ENCODE assay signal across 29 cellular contexts in genomic region chr14:74522740-74523139, GRCh38.
"Had no signal": no experiment of that assay in that cellular context is flagged by ENCODE, and none has a peak within 500 bp of the region (broad histone marks: within the 10 kb centered on the region; RNA-seq: fewer than 3 reads in every experiment).

No MANE protein-coding gene starts in this region.

- H3K4me3 ChIP-seq: cardiac muscle cell, K562, MG63 had no signal

- H3K9me3 Mint-ChIP-seq: activated CD4-positive, alpha-beta memory T cell treated with anti-CD3 and anti-CD28 coated beads, Interleukin-2, amount 10 ng/mL, durations not matched to agents 7 days and 5 days; activated naive CD8-positive, alpha-beta T cell treated with anti-CD3 and anti-CD28 coated beads for 36 hours; central memory CD8-positive, alpha-beta T cell had no signal

- H3K27ac ChIP-seq: brain microvascular endothelial cell, cardiac muscle cell, WERI-Rb-1 had no signal

- H3K27me3 ChIP-seq: brain microvascular endothelial cell, cardiac muscle cell, MG63 had no signal

- H3K4me3 Mint-ChIP-seq: activated CD4-positive, alpha-beta memory T cell treated with anti-CD3 and anti-CD28 coated beads, Interleukin-2, amount 10 ng/mL, durations not matched to agents 7 days and 5 days; activated CD8-positive, alpha-beta memory T cell treated with anti-CD3 and anti-CD28 coated beads, Interleukin-2, amount 10 ng/mL, durations not matched to agents 7 days and 5 days; activated naive CD8-positive, alpha-beta T cell treated with anti-CD3 and anti-CD28 coated beads for 36 hours; central memory CD8-positive, alpha-beta T cell had no signal

- H3K9me3 ChIP-seq: MG63 had no signal

- FAIRE-seq: K562 had no signal

- H3K27me3 Mint-ChIP-seq: activated naive CD8-positive, alpha-beta T cell treated with anti-CD3 and anti-CD28 coated beads for 36 hours had no signal

- DNase-seq: activated CD4-positive, alpha-beta memory T cell treated with anti-CD3 and anti-CD28 coated beads, Interleukin-2, amount 10 ng/mL, durations not matched to agents 7 days and 5 days; activated CD4-positive, alpha-beta T cell treated with anti-CD3 and anti-CD28 coated beads for 1 hour; activated CD4-positive, alpha-beta T cell treated with anti-CD3 and anti-CD28 coated beads for 48 hours; activated CD4-positive, CD25-positive, alpha-beta regulatory T cell; activated CD8-positive, alpha-beta memory T cell treated with anti-CD3 and anti-CD28 coated beads for 24 hours; activated CD8-positive, alpha-beta memory T cell treated with anti-CD3 and anti-CD28 coated beads, Interleukin-2, amount 10 ng/mL, durations not matched to agents 7 days and 5 days; activated CD8-positive, alpha-beta memory T cell treated with anti-CD3 and anti-CD28 coated beads, Interleukin-2, amount 50 U/mL, for 48 hours; activated effector memory CD4-positive, alpha-beta T cell treated with Interleukin-2 at 50 U/mL for 16 hours; activated naive CD4-positive, alpha-beta T cell treated with anti-CD3 and anti-CD28 coated beads, Interleukin-2, amount 50 U/mL, for 16 hours; activated naive CD8-positive, alpha-beta T cell treated with anti-CD3 and anti-CD28 coated beads for 36 hours; activated T-cell treated with anti-CD3 and anti-CD28 coated beads, Interleukin-2, amount 50 U/mL, for 48 hours; amniotic stem cell; aorta; brain microvascular endothelial cell; MG63; NCI-H1048; NCI-H1105 treated with DMSO at 0.1 percent for 48 hours; NCI-H1436; NCI-H1694; NCI-H1930; NCI-H2081 treated with DMSO at 0.1 percent for 48 hours; NCI-H226; NCI-H446 treated with DMSO at 0.1 percent for 48 hours; NCI-H524; T1000; WERI-Rb-1 had no signal

- H3K27ac Mint-ChIP-seq: activated CD4-positive, alpha-beta memory T cell treated with anti-CD3 and anti-CD28 coated beads, Interleukin-2, amount 10 ng/mL, durations not matched to agents 7 days and 5 days; activated CD8-positive, alpha-beta memory T cell treated with anti-CD3 and anti-CD28 coated beads, Interleukin-2, amount 10 ng/mL, durations not matched to agents 7 days and 5 days; activated naive CD8-positive, alpha-beta T cell treated with anti-CD3 and anti-CD28 coated beads for 36 hours had no signal

- H3K4me1 Mint-ChIP-seq: activated CD4-positive, alpha-beta memory T cell treated with anti-CD3 and anti-CD28 coated beads, Interleukin-2, amount 10 ng/mL, durations not matched to agents 7 days and 5 days; activated CD8-positive, alpha-beta memory T cell treated with anti-CD3 and anti-CD28 coated beads, Interleukin-2, amount 10 ng/mL, durations not matched to agents 7 days and 5 days; activated naive CD8-positive, alpha-beta T cell treated with anti-CD3 and anti-CD28 coated beads for 36 hours had no signal

- H3K36me3 Mint-ChIP-seq: activated CD8-positive, alpha-beta memory T cell treated with anti-CD3 and anti-CD28 coated beads, Interleukin-2, amount 10 ng/mL, durations not matched to agents 7 days and 5 days; activated naive CD8-positive, alpha-beta T cell treated with anti-CD3 and anti-CD28 coated beads for 36 hours had no signal

- H3K36me3 ChIP-seq: cardiac muscle cell, MG63, WERI-Rb-1 had no signal
